ENCODE assay signal across 8 cellular contexts in genomic region chr6:144007455-144007778, GRCh38. TPM values are rescaled to one million over a fixed set of nuclear protein-coding genes. Genes with fewer than 3 reads are reported as not detected.
DNase-seq lines count a peak whose midpoint lies in the region; TF ChIP-seq lines count a peak whose summit lies in the region.

No MANE protein-coding gene starts in this region.

- DNase-seq in T-helper 2 cell treated with Interferon-gamma antibody and Interleukin-4, amounts not matched to agents 5 μg/mL and 100 μg/mL, for 36 hours (ENCODE audit: low spot score): no peak
- DNase-seq in T-helper 2 cell (no peak), kidney epithelial cell (ENCODE audit: low read depth) (no peak), stomach (no peak), activated gamma-delta T cell (lab: John Stamatoyannopoulos, UW) (no peak), hepatic stellate cell (ENCODE audit: low spot score) (no peak)
- DNase-seq in activated CD8-positive, alpha-beta memory T cell treated with anti-CD3 and anti-CD28 coated beads, Interleukin-2, amount 50 U/mL, for 48 hours: no peak

- TF ChIP-seq CTCF in kidney epithelial cell (IDR thresholded peaks at IDR 0.05; ENCODE audit: insufficient read depth, low read length, poor library complexity, severe bottlenecking) (no peak), stomach (IDR thresholded peaks at IDR 0.05) (no peak)

- 38 to 49% (median 44%) methylated on average over 6 of the region's 6 CpGs for WGBS in adipose tissue, 3 donors
- WGBS in stomach, 5 donors: 39 to 51% (median 49%) methylated on average over 6 of the region's 6 CpGs

- peaks cover under 1% of the 10 kb centered on the region for H3K9me3 Mint-ChIP-seq in T-helper 2 cell treated with Interferon-gamma antibody and Interleukin-4, amounts not matched to agents 5 μg/mL and 100 μg/mL, for 36 hours

- H3K27ac Mint-ChIP-seq in T-helper 2 cell treated with Interferon-gamma antibody and Interleukin-4, amounts not matched to agents 5 μg/mL and 100 μg/mL, for 36 hours: no peak overlapping the region

- H3K27me3 Mint-ChIP-seq in T-helper 2 cell treated with Interferon-gamma antibody and Interleukin-4, amounts not matched to agents 5 μg/mL and 100 μg/mL, for 36 hours (ENCODE audit: low read depth): peaks cover 45% of the 10 kb centered on the region

- H3K36me3 ChIP-seq in kidney epithelial cell (ENCODE audit: control insufficient read depth, insufficient read depth, low read length): no peaks in the 10 kb centered on the region
- H3K36me3 ChIP-seq in stomach: no peaks in the 10 kb centered on the region

- no peak for TF ChIP-seq POLR2A in stomach (IDR thresholded peaks at IDR 0.05)

- no peak for TF ChIP-seq EP300 in stomach (IDR thresholded peaks at IDR 0.05)

- H3K4me3 ChIP-seq in kidney epithelial cell (ENCODE audit: low read depth, low read length): peak overlapping the region; percentile 60
- peak overlapping the region; percentile 55 to 74 (median 62) for H3K4me3 ChIP-seq in stomach

- H3K9me3 ChIP-seq in stomach: no peaks in the 10 kb centered on the region

- peak overlapping the region; percentile 61 for H3K4me3 Mint-ChIP-seq in T-helper 2 cell treated with Interferon-gamma antibody and Interleukin-4, amounts not matched to agents 5 μg/mL and 100 μg/mL, for 36 hours

- H3K36me3 Mint-ChIP-seq in T-helper 2 cell treated with Interferon-gamma antibody and Interleukin-4, amounts not matched to agents 5 μg/mL and 100 μg/mL, for 36 hours (ENCODE audit: low read depth): no peaks in the 10 kb centered on the region

- intact Hi-C loops in stomach (cut with DNase I; ENCODE audit: low total_unique reads): no loop called here

- H3K27ac ChIP-seq in adipose tissue (ENCODE audit: low read depth, low read length) (peak overlapping the region; percentile 66), stomach (peak overlapping the region in 4 of 5 donors; percentile 71 to 86 (median 80))

- no peaks in the 10 kb centered on the region for H3K4me1 Mint-ChIP-seq in T-helper 2 cell treated with Interferon-gamma antibody and Interleukin-4, amounts not matched to agents 5 μg/mL and 100 μg/mL, for 36 hours (ENCODE audit: low read depth)

- H3K27me3 ChIP-seq in kidney epithelial cell (ENCODE audit: control insufficient read depth, insufficient read depth, low read length) (no peaks in the 10 kb centered on the region), stomach (peaks cover 0 to 6% (median 0%) of the 10 kb centered on the region in 3 donors)

- peaks cover 0 to 4% (median 0%) of the 10 kb centered on the region in 4 donors for H3K4me1 ChIP-seq in stomach

RNA-seq across cellular contexts. Expression of gene PLAGL1, which starts 0.6 kb away (rescaled TPM):
- polyA plus RNA-seq in adipose tissue (10 to 100 TPM; 11.2 to 23.1 (median 17.6) TPM), stomach (10 to 100 TPM; 11.2 to 13.8 (median 13.6) TPM)
- total RNA-seq in kidney epithelial cell (9.5 and 10.9 TPM in 2 replicates), stomach (10 to 100 TPM; 13.4 to 94.9 (median 25.9) TPM)
